Comparison of ENCODE assay signal across 1 cellular context in genomic region chr13:105665284-105665683, GRCh38.
TF ChIP-seq lines count a peak whose summit lies in the region.

No MANE protein-coding gene starts in this region.

TF ChIP-seq in H1, 55 proteins besides CTCF, POLR2A, EP300 and RAD21 (continued from another document):
- TF ChIP-seq ZNF274 (IDR thresholded peaks at IDR 0.05; ENCODE audit: borderline replicate concordance, extremely low read depth, low read length) (no peak), JUND (IDR thresholded peaks at IDR 0.05; ENCODE audit: low read length) (no peak), TAF7 (optimal IDR thresholded peaks at IDR 0.05; ENCODE audit: borderline replicate concordance, low read depth, low read length) (no peak), POLR2AphosphoS5 (IDR thresholded peaks at IDR 0.05; ENCODE audit: low read depth, low read length) (no peak), EZH2 (IDR thresholded peaks at IDR 0.05; ENCODE audit: low read depth, low read length, severe bottlenecking) (no peak), POU5F1 (IDR thresholded peaks at IDR 0.05; ENCODE audit: low read depth, low read length) (no peak), CHD2 (IDR thresholded peaks at IDR 0.05; ENCODE audit: low read length) (no peak), CTBP2 (IDR thresholded peaks at IDR 0.05; ENCODE audit: borderline replicate concordance, insufficient read depth, insufficient read length, low read length) (no peak)
